11 cellular contexts compared by ENCODE assay signal in genomic region chr9:130073373-130073772, GRCh38. TPM values are rescaled to one million over a fixed set of nuclear protein-coding genes. Genes with fewer than 3 reads are reported as not detected.
DNase-seq lines count a peak whose midpoint lies in the region; ATAC-seq and TF ChIP-seq lines count a peak whose summit lies in the region.
"Had no signal": no experiment of that assay in that cellular context is flagged by ENCODE, and none has a peak within 500 bp of the region (broad histone marks: within the 10 kb centered on the region; RNA-seq: fewer than 3 reads in every experiment).

No MANE protein-coding gene starts in this region.

- TF ChIP-seq CTCF in choroid plexus epithelial cell (conservative IDR thresholded peaks at IDR 0.05; ENCODE audit: low read depth, low read length): no peak

- DNase-seq in DMS53 (lab: John Stamatoyannopoulos, UW) (peak; percentile 17), DMS53 treated with DMSO at 0.1 percent for 48 hours (lab: John Stamatoyannopoulos, UW; ENCODE audit: unreplicated experiment) (no peak), choroid plexus epithelial cell (ENCODE audit: low read depth) (peak; percentile 60), left lobe of liver (ENCODE audit: low spot score) (no peak), stromal cell of bone marrow (ENCODE audit: low read depth) (peak; percentile 12), NCI-H510A (lab: John Stamatoyannopoulos, UW) (no peak)
- DNase-seq: 8988T; activated CD4-positive, alpha-beta T cell treated with anti-CD3 and anti-CD28 coated beads for 1 hour; activated naive CD4-positive, alpha-beta T cell treated with anti-CD3 and anti-CD28 coated beads, Interleukin-2, amount 50 U/mL, for 16 hours had no signal

- no peak overlapping the region for H3K4me3 ChIP-seq in choroid plexus epithelial cell (ENCODE audit: low read depth, low read length)

- peak; percentile 30 for ATAC-seq in left lobe of liver
- no peak for ATAC-seq in HG03045 (IDR thresholded peaks at IDR 0.05; ENCODE audit: unreplicated experiment)
- no peak for ATAC-seq in GM18520 (IDR thresholded peaks at IDR 0.05; ENCODE audit: unreplicated experiment)

RNA-seq across cellular contexts. Expression of gene GPR107, which starts 19.7 kb away (rescaled TPM):
- total RNA-seq in left lobe of liver: 14.1 TPM

RNA-seq across cellular contexts. Expression of gene FNBP1, which starts 30.4 kb away (rescaled TPM):
- 12.7 TPM for total RNA-seq in left lobe of liver

Comparison
In these comparisons a context has a peak if more than half of its experiments do, and no peak if none do; other contexts are left out.
1. DNase-seq: peak in DMS53 (single experiment), choroid plexus epithelial cell (single experiment) and stromal cell of bone marrow (single experiment); none in DMS53 treated with DMSO at 0.1 percent for 48 hours (single experiment), left lobe of liver (single experiment) and NCI-H510A (single experiment).